ENCODE assay signal across 32 cellular contexts in the genomic region with DNA sequence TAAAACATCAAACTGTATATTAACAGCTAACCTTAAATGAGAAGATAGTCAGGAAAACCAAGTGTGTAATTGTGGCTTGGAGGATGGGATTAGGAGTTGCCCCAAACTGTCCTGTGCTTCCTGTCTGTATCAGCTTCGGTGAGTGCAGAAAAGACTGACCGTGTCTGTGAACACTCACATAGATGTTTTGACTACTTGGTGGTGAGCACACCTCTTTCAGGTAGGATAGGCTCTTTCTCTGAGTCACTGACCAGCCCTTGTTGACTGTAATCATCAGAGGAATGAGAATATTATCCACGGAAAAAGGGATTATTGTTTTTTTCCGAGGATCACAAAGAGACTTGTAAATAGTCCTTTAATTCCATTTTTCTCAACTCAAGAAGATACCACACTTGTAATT. TPM values are rescaled to one million over a fixed set of nuclear protein-coding genes. Genes with fewer than 3 reads are reported as not detected.
"Had no signal": no experiment of that assay in that cellular context is flagged by ENCODE, and none has a peak within 500 bp of the region (broad histone marks: within the 10 kb centered on the region; RNA-seq: fewer than 3 reads in every experiment).

No MANE protein-coding gene starts in this region.

- H3K27ac Mint-ChIP-seq: activated B cell treated with CpG ODN at 0.5 μM for 24 hours; activated CD4-positive, alpha-beta memory T cell treated with anti-CD3 and anti-CD28 coated beads, Interleukin-2, amount 10 ng/mL, durations not matched to agents 7 days and 5 days; activated CD8-positive, alpha-beta memory T cell treated with anti-CD3 and anti-CD28 coated beads, Interleukin-2, amount 10 ng/mL, durations not matched to agents 7 days and 5 days; activated naive CD4-positive, alpha-beta T cell treated with anti-CD3 and anti-CD28 coated beads, Interleukin-2, amount 50 U/mL, for 24 hours; activated naive CD8-positive, alpha-beta T cell treated with anti-CD3 and anti-CD28 coated beads, Interleukin-2, amount 10 ng/mL, durations not matched to agents 7 days and 5 days; activated T-helper 2 cell treated with anti-CD3 and anti-CD28 coated beads, Interferon-gamma antibody, Interleukin-2, Interleukin-4, amounts not matched to agents 10 μg/mL and 5 μg/mL and 100 μg/mL, durations not matched to agents 14 hours and 24 hours and 36 hours had no signal

- H3K27me3 ChIP-seq: ascending aorta, Peyer's patch had no signal

- H3K4me3 ChIP-seq: ascending aorta, Peyer's patch had no signal

- DNase-seq: activated B cell treated with CpG ODN at 0.5 μM for 24 hours; activated CD4-positive, alpha-beta memory T cell treated with anti-CD3 and anti-CD28 coated beads, Interleukin-2, amount 10 ng/mL, durations not matched to agents 7 days and 5 days; activated CD4-positive, alpha-beta T cell treated with anti-CD3 and anti-CD28 coated beads for 1 hour; activated CD4-positive, alpha-beta T cell treated with anti-CD3 and anti-CD28 coated beads for 48 hours; activated CD8-positive, alpha-beta memory T cell treated with anti-CD3 and anti-CD28 coated beads for 24 hours; activated CD8-positive, alpha-beta memory T cell treated with anti-CD3 and anti-CD28 coated beads, Interleukin-2, amount 10 ng/mL, durations not matched to agents 7 days and 5 days; activated CD8-positive, alpha-beta memory T cell treated with anti-CD3 and anti-CD28 coated beads, Interleukin-2, amount 50 U/mL, for 48 hours; activated gamma-delta T cell; activated naive CD4-positive, alpha-beta T cell treated with Interleukin-2 at 50 U/mL for 16 hours; activated naive CD8-positive, alpha-beta T cell treated with anti-CD3 and anti-CD28 coated beads, Interleukin-2, amount 10 ng/mL, durations not matched to agents 7 days and 5 days; Karpas-422; KBM-7; NCI-H1105 treated with DMSO at 0.1 percent for 48 hours; NCI-H1436 treated with DMSO at 0.1 percent for 48 hours; NCI-H1694 treated with DMSO at 0.1 percent for 48 hours; NCI-H2029; NCI-H345; NCI-H524 treated with DMSO at 0.1 percent for 48 hours; Peyer's patch; RPMI8226; SIG-M5; T-helper 1 cell; T-helper 2 cell; T-helper 9 cell had no signal

- H3K4me1 ChIP-seq: ascending aorta, Peyer's patch had no signal

- H3K9me3 ChIP-seq: ascending aorta, Peyer's patch had no signal

- H3K27ac ChIP-seq: ascending aorta, Peyer's patch, VCaP had no signal

- H3K4me3 Mint-ChIP-seq: activated B cell treated with CpG ODN at 0.5 μM for 24 hours; activated CD4-positive, alpha-beta memory T cell treated with anti-CD3 and anti-CD28 coated beads, Interleukin-2, amount 10 ng/mL, durations not matched to agents 7 days and 5 days; activated CD8-positive, alpha-beta memory T cell treated with anti-CD3 and anti-CD28 coated beads, Interleukin-2, amount 10 ng/mL, durations not matched to agents 7 days and 5 days; activated naive CD4-positive, alpha-beta T cell treated with anti-CD3 and anti-CD28 coated beads, Interleukin-2, amount 50 U/mL, for 24 hours; activated naive CD8-positive, alpha-beta T cell treated with anti-CD3 and anti-CD28 coated beads, Interleukin-2, amount 10 ng/mL, durations not matched to agents 7 days and 5 days had no signal

- H3K36me3 ChIP-seq: ascending aorta, Peyer's patch had no signal

- H3K27me3 Mint-ChIP-seq: activated CD4-positive, alpha-beta memory T cell treated with anti-CD3 and anti-CD28 coated beads, Interleukin-2, amount 10 ng/mL, durations not matched to agents 7 days and 5 days; activated CD8-positive, alpha-beta memory T cell treated with anti-CD3 and anti-CD28 coated beads, Interleukin-2, amount 10 ng/mL, durations not matched to agents 7 days and 5 days; activated naive CD4-positive, alpha-beta T cell treated with anti-CD3 and anti-CD28 coated beads, Interleukin-2, amount 50 U/mL, for 24 hours; activated naive CD8-positive, alpha-beta T cell treated with anti-CD3 and anti-CD28 coated beads, Interleukin-2, amount 10 ng/mL, durations not matched to agents 7 days and 5 days had no signal

- H3K9me3 Mint-ChIP-seq: activated B cell treated with CpG ODN at 0.5 μM for 24 hours; activated CD4-positive, alpha-beta memory T cell treated with anti-CD3 and anti-CD28 coated beads, Interleukin-2, amount 10 ng/mL, durations not matched to agents 7 days and 5 days; activated naive CD4-positive, alpha-beta T cell treated with anti-CD3 and anti-CD28 coated beads, Interleukin-2, amount 50 U/mL, for 24 hours; activated naive CD8-positive, alpha-beta T cell treated with anti-CD3 and anti-CD28 coated beads, Interleukin-2, amount 10 ng/mL, durations not matched to agents 7 days and 5 days; activated T-helper 2 cell treated with anti-CD3 and anti-CD28 coated beads, Interferon-gamma antibody, Interleukin-2, Interleukin-4, amounts not matched to agents 10 μg/mL and 5 μg/mL and 100 μg/mL, durations not matched to agents 14 hours and 24 hours and 36 hours had no signal

- H3K4me1 Mint-ChIP-seq: activated B cell treated with CpG ODN at 0.5 μM for 24 hours; activated CD4-positive, alpha-beta memory T cell treated with anti-CD3 and anti-CD28 coated beads, Interleukin-2, amount 10 ng/mL, durations not matched to agents 7 days and 5 days; activated CD8-positive, alpha-beta memory T cell treated with anti-CD3 and anti-CD28 coated beads, Interleukin-2, amount 10 ng/mL, durations not matched to agents 7 days and 5 days; activated naive CD4-positive, alpha-beta T cell treated with anti-CD3 and anti-CD28 coated beads, Interleukin-2, amount 50 U/mL, for 24 hours; activated naive CD8-positive, alpha-beta T cell treated with anti-CD3 and anti-CD28 coated beads, Interleukin-2, amount 10 ng/mL, durations not matched to agents 7 days and 5 days had no signal

- H3K36me3 Mint-ChIP-seq: activated CD8-positive, alpha-beta memory T cell treated with anti-CD3 and anti-CD28 coated beads, Interleukin-2, amount 10 ng/mL, durations not matched to agents 7 days and 5 days; activated naive CD4-positive, alpha-beta T cell treated with anti-CD3 and anti-CD28 coated beads, Interleukin-2, amount 50 U/mL, for 24 hours; activated naive CD8-positive, alpha-beta T cell treated with anti-CD3 and anti-CD28 coated beads, Interleukin-2, amount 10 ng/mL, durations not matched to agents 7 days and 5 days had no signal

- ATAC-seq: activated CD8-positive, alpha-beta memory T cell treated with anti-CD3 and anti-CD28 coated beads, Interleukin-2, amount 10 ng/mL, durations not matched to agents 7 days and 5 days; Right ventricle myocardium inferior had no signal

RNA-seq across cellular contexts. Expression of gene GMNC, which starts 51.5 kb away (rescaled TPM):
- total RNA-seq: activated B cell treated with CpG ODN at 0.5 μM for 24 hours; activated CD4-positive, alpha-beta memory T cell treated with anti-CD3 and anti-CD28 coated beads, Interleukin-2, amount 10 ng/mL, durations not matched to agents 7 days and 5 days; activated CD8-positive, alpha-beta memory T cell treated with anti-CD3 and anti-CD28 coated beads, Interleukin-2, amount 10 ng/mL, durations not matched to agents 7 days and 5 days; activated naive CD8-positive, alpha-beta T cell treated with anti-CD3 and anti-CD28 coated beads, Interleukin-2, amount 10 ng/mL, durations not matched to agents 7 days and 5 days; activated T-helper 2 cell treated with anti-CD3 and anti-CD28 coated beads, Interferon-gamma antibody, Interleukin-2, Interleukin-4, amounts not matched to agents 10 μg/mL and 5 μg/mL and 100 μg/mL, durations not matched to agents 14 hours and 24 hours and 36 hours; ascending aorta; MCF 10A; NCI-H460; Peyer's patch; SK-MEL-5 had no signal
